ENCODE assay signal across 19 cellular contexts in genomic region chr17:28685366-28685765, GRCh38. TPM values are rescaled to one million over a fixed set of nuclear protein-coding genes. Genes with fewer than 3 reads are reported as not detected.
DNase-seq lines count a peak whose midpoint lies in the region; ATAC-seq and TF ChIP-seq lines count a peak whose summit lies in the region.
"Had no signal": no experiment of that assay in that cellular context is flagged by ENCODE, and none has a peak within 500 bp of the region (broad histone marks: within the 10 kb centered on the region; RNA-seq: fewer than 3 reads in every experiment).

No MANE protein-coding gene starts in this region.

- H3K4me3 Mint-ChIP-seq in MCF 10A (ENCODE audit: unreplicated experiment), result no peak overlapping the region
- H3K4me3 Mint-ChIP-seq: CD4-positive, alpha-beta T cell had no signal

- H3K4me1 ChIP-seq in mammary epithelial cell (ENCODE audit: insufficient read depth, low read length), result no peaks in the 10 kb centered on the region
- no peaks in the 10 kb centered on the region for H3K4me1 ChIP-seq in psoas muscle
- H3K4me1 ChIP-seq: SJSA1 had no signal

- 79% methylated on average over 5 of the region's 5 CpGs for WGBS in mammary epithelial cell (ENCODE audit: low coverage, missing lambda C conversion rate)
- WGBS in psoas muscle, 3 donors, result 89 to 90% (median 90%) methylated on average over 5 of the region's 5 CpGs

- CTCF ChIA-PET in MCF 10A (lab: Yijun Ruan, JAX) (interaction anchor here (0.6 kb wide), 1 partner anchor 37 kb away, joined by 4 read pairs; no protein-coding TSS in a partner anchor), mammary epithelial cell (lab: Charles Lee; ENCODE audit: low non-redundant PET) (no interaction called here)

- DNase-seq in MCF 10A (ENCODE audit: unreplicated experiment) (no peak), mammary epithelial cell (no peak), dorsolateral prefrontal cortex (no peak), psoas muscle (no peak), ureter (ENCODE audit: low spot score) (no peak)
- DNase-seq: CD4-positive, alpha-beta T cell; H7; MG63; NCI-H446; NK-92 treated with Interleukin-12 subunit alpha and Interleukin-12 subunit beta, amount 100 ng/mL, for 24 hours; Right ventricle myocardium superior had no signal

- no peaks in the 10 kb centered on the region for H3K79me2 ChIP-seq in mammary epithelial cell (ENCODE audit: insufficient read depth, low read length)

- H3K27me3 ChIP-seq in mammary epithelial cell (ENCODE audit: insufficient read depth, low read length) (no peaks in the 10 kb centered on the region), dorsolateral prefrontal cortex (no peaks in the 10 kb centered on the region), psoas muscle (ENCODE audit: insufficient read depth in 3 of 3, low read length in 2 of 3) (no peaks in the 10 kb centered on the region)
- H3K27me3 ChIP-seq: BLaER1 treated with 17β-estradiol and CSF1 and Interleukin-3, amounts not matched to agents 10 nM and 100 nM; MG63; SJSA1 had no signal

- H3K9me3 ChIP-seq in mammary epithelial cell (replicated peaks; ENCODE audit: insufficient read depth, low read length) (no peaks in the 10 kb centered on the region), psoas muscle (no peaks in the 10 kb centered on the region)
- H3K9me3 ChIP-seq: BLaER1 treated with 17β-estradiol and CSF1 and Interleukin-3, amounts not matched to agents 10 nM and 100 nM; MG63; SJSA1 had no signal

- intact Hi-C loops in MCF 10A (cut with micrococcal nuclease) (no loop called here), mammary epithelial cell (cut with micrococcal nuclease) (no loop called here), dorsolateral prefrontal cortex (cut with DNase I) (loop anchor here in 1 of 2 donors (5.0 to 10.0 kb wide), 2 partner anchors 37 to 59 kb away; partner anchors contain the start of gene TRAF4), psoas muscle (cut with DNase I) (no loop called here)

- in situ Hi-C loops in mammary epithelial cell (cut with MboI; ENCODE audit: low sequenced_read_pairs in 2 of 2), result no loop called here

- H2AFZ ChIP-seq in mammary epithelial cell (ENCODE audit: low read depth, low read length), result no peak overlapping the region
- H2AFZ ChIP-seq: GM23248 had no signal

- no peaks in the 10 kb centered on the region for H3K9me3 Mint-ChIP-seq in MCF 10A (ENCODE audit: unreplicated experiment)
- H3K9me3 Mint-ChIP-seq: CD4-positive, alpha-beta T cell had no signal

- no peaks in the 10 kb centered on the region for H3K4me1 Mint-ChIP-seq in MCF 10A (ENCODE audit: insufficient read depth, unreplicated experiment)

- no peak overlapping the region for H3K4me3 ChIP-seq in mammary epithelial cell (replicated peaks in 1 of 3; ENCODE audit: insufficient read depth in 1 of 3, low read depth in 2 of 3, low read length in 3 of 3)
- peak overlapping the region in 2 of 59 donors; percentile 1 for H3K4me3 ChIP-seq in dorsolateral prefrontal cortex
- no peak overlapping the region for H3K4me3 ChIP-seq in psoas muscle
- H3K4me3 ChIP-seq: BLaER1 treated with 17β-estradiol and CSF1 and Interleukin-3, amounts not matched to agents 10 nM and 100 nM; GM23248; K562; MG63; SJSA1 had no signal

- ATAC-seq in psoas muscle (no peak), HG02884 (IDR thresholded peaks at IDR 0.05; ENCODE audit: unreplicated experiment) (no peak), GM18868 (IDR thresholded peaks at IDR 0.05; ENCODE audit: unreplicated experiment) (no peak)
- ATAC-seq: PC-3 had no signal

- H3K27ac ChIP-seq in mammary epithelial cell (ENCODE audit: insufficient read depth, low read depth, low read length) (no peak overlapping the region), dorsolateral prefrontal cortex (peak overlapping the region in 58 of 59 donors; percentile 57 to 96 (median 81)), psoas muscle (peak overlapping the region; percentile 10)
- H3K27ac ChIP-seq: BLaER1 treated with 17β-estradiol and CSF1 and Interleukin-3, amounts not matched to agents 10 nM and 100 nM; GM23248; SJSA1 had no signal

- H3K4me2 ChIP-seq in mammary epithelial cell (ENCODE audit: insufficient read depth, low read depth, low read length), result no peak overlapping the region

- peak overlapping the region; percentile 49 for H3K27ac Mint-ChIP-seq in MCF 10A (ENCODE audit: low read depth, unreplicated experiment)
- H3K27ac Mint-ChIP-seq: CD4-positive, alpha-beta T cell had no signal

- no peak overlapping the region for H3K9ac ChIP-seq in mammary epithelial cell (ENCODE audit: insufficient read depth, low read length)
- H3K9ac ChIP-seq: GM23248 had no signal

- dilution Hi-C loops in mammary epithelial cell (cut with HindIII; ENCODE audit: low sequenced_read_pairs), result no loop called here

- no peaks in the 10 kb centered on the region for H3K27me3 Mint-ChIP-seq in MCF 10A (ENCODE audit: insufficient read depth, unreplicated experiment)
- H3K27me3 Mint-ChIP-seq: CD4-positive, alpha-beta T cell had no signal

- POLR2A ChIA-PET in MCF 10A (lab: Yijun Ruan, JAX), result interaction anchor here (0.6 to 1.4 kb wide), 3 partner anchors 8 to 37 kb away, joined by 3 to 8 read pairs (median 5); partner anchors contain the start of genes SDF2 and SUPT6H

- no peaks in the 10 kb centered on the region for H4K20me1 ChIP-seq in mammary epithelial cell (ENCODE audit: insufficient read depth, low read length)

- TF ChIP-seq CTCF in MCF 10A (IDR thresholded peaks at IDR 0.05; ENCODE audit: unreplicated experiment) (no peak), mammary epithelial cell (conservative IDR thresholded peaks at IDR 0.05 in 1 of 2, IDR thresholded peaks at IDR 0.05 in 1 of 2; ENCODE audit: extremely low read depth in 1 of 2, insufficient read depth in 1 of 2, low read depth in 1 of 2, low read length in 2 of 2) (no peak), dorsolateral prefrontal cortex (IDR thresholded peaks at IDR 0.05 in 54 of 56, conservative IDR thresholded peaks at IDR 0.05 in 2 of 56; ENCODE audit: low read depth in 1 of 56, partially characterized antibody in 56 of 56) (no peak), psoas muscle (IDR thresholded peaks at IDR 0.05) (no peak)

- H3K36me3 ChIP-seq in mammary epithelial cell (ENCODE audit: insufficient read depth, low read length) (peaks cover 52% of the 10 kb centered on the region), psoas muscle (ENCODE audit: insufficient read depth in 1 of 2, low read depth in 1 of 2) (peaks cover 45 to 100% of the 10 kb centered on the region in 2 donors)

- BruUV-seq in MCF 10A (replicated peaks; lab: Mats Ljungman, UMichigan) (no TSS peak), mammary epithelial cell (replicated peaks; lab: Mats Ljungman, UMichigan) (no TSS peak)

- H3K36me3 Mint-ChIP-seq in MCF 10A (ENCODE audit: insufficient read depth, unreplicated experiment), result peaks cover 100% of the 10 kb centered on the region

RNA-seq across cellular contexts. Expression of gene SUPT6H, which starts 23.4 kb away (rescaled TPM):
- total RNA-seq in MCF 10A (2022), result 81.7 and 86.4 TPM in 2 replicates
- 10 to 100 TPM; 51.7 to 78.9 TPM for total RNA-seq in mammary epithelial cell
- 27.3 TPM for polyA plus RNA-seq in mammary epithelial cell
- polyA minus RNA-seq in mammary epithelial cell, result 64.7 TPM
- 100 to 1,000 TPM in 8 of 120 experiments, 10 to 100 TPM in 112; 72.1 to 118 (median 86.9) TPM for total RNA-seq in dorsolateral prefrontal cortex
- total RNA-seq in psoas muscle, result 10 to 100 TPM; 66.1 to 77.4 (median 69.8) TPM
- polyA plus RNA-seq in psoas muscle, result 10 to 100 TPM; 28.6 to 70.7 (median 34.8) TPM
- 96.9 TPM for total RNA-seq in ureter

RNA-seq across cellular contexts. Expression of gene SDF2, which starts 23.7 kb away (rescaled TPM):
- total RNA-seq in MCF 10A (2022) (31.4 and 31.8 TPM in 2 replicates), mammary epithelial cell (10 to 100 TPM; 37.7 to 37.8 TPM), dorsolateral prefrontal cortex (10 to 100 TPM; 29.5 to 53.4 (median 38.5) TPM), psoas muscle (10 to 100 TPM; 23.6 to 28.0 (median 26.7) TPM), ureter (49.2 TPM)
- polyA plus RNA-seq in mammary epithelial cell (68.3 TPM), psoas muscle (10 to 100 TPM; 20.9 to 72.0 (median 43.2) TPM)
- polyA minus RNA-seq in mammary epithelial cell, result 33.9 TPM

RNA-seq across cellular contexts. Expression of gene PROCA1, which starts 26.3 kb away (rescaled TPM):
- total RNA-seq in MCF 10A (2022) (0.86 and 1.1 TPM in 2 replicates), mammary epithelial cell (1 to 10 TPM in 1 of 2 donors, under 1 TPM in 1; 0.17 to 1.1 TPM), dorsolateral prefrontal cortex (10 to 100 TPM in 2 of 120 experiments, 1 to 10 TPM in 118; 2.1 to 11.7 (median 5.2) TPM), psoas muscle (1 to 10 TPM in 1 of 4 donors, under 1 TPM in 3; 0.21 to 1.1 (median 0.32) TPM), ureter (1.1 TPM)
- polyA plus RNA-seq in mammary epithelial cell (0.82 TPM), psoas muscle (under 1 TPM; 0.32 to 0.51 (median 0.36) TPM)
- 7.0 TPM for polyA minus RNA-seq in mammary epithelial cell

RNA-seq across cellular contexts. Expression of gene RAB34, which starts 32.3 kb away (rescaled TPM):
- total RNA-seq in MCF 10A (2022), result 90.0 and 105 TPM in 2 replicates
- 10 to 100 TPM; 68.2 to 83.4 TPM for total RNA-seq in mammary epithelial cell
- 176 TPM for polyA plus RNA-seq in mammary epithelial cell
- 135 TPM for polyA minus RNA-seq in mammary epithelial cell
- total RNA-seq in dorsolateral prefrontal cortex, result 10 to 100 TPM; 12.0 to 55.8 (median 25.0) TPM
- total RNA-seq in psoas muscle, result 10 to 100 TPM in 1 of 4 donors, 1 to 10 TPM in 3; 7.8 to 12.2 (median 9.1) TPM
- 10 to 100 TPM in 2 of 3 donors, 1 to 10 TPM in 1; 9.1 to 21.0 (median 10.6) TPM for polyA plus RNA-seq in psoas muscle
- total RNA-seq in ureter, result 82.9 TPM
- polyA plus RNA-seq: HepG2 had no signal

RNA-seq across cellular contexts. Expression of gene RPL23A, which starts 34.4 kb away (rescaled TPM):
- total RNA-seq in MCF 10A (2022), result 1,941 and 2,110 TPM in 2 replicates
- 1,000 to 10,000 TPM in 1 of 2 donors, 100 to 1,000 TPM in 1; 335 to 1,232 TPM for total RNA-seq in mammary epithelial cell
- 685 TPM for polyA plus RNA-seq in mammary epithelial cell
- 785 TPM for polyA minus RNA-seq in mammary epithelial cell
- 100 to 1,000 TPM; 343 to 754 (median 490) TPM for total RNA-seq in dorsolateral prefrontal cortex
- total RNA-seq in psoas muscle, result 1,000 to 10,000 TPM in 2 of 4 donors, 100 to 1,000 TPM in 2; 978 to 1,214 (median 1,068) TPM
- 1,000 to 10,000 TPM in 2 of 3 donors, 100 to 1,000 TPM in 1; 883 to 1,789 (median 1,153) TPM for polyA plus RNA-seq in psoas muscle
- total RNA-seq in ureter, result 1,937 TPM
